Comparison of ENCODE assay signal across 1 cellular context in the genomic region with DNA sequence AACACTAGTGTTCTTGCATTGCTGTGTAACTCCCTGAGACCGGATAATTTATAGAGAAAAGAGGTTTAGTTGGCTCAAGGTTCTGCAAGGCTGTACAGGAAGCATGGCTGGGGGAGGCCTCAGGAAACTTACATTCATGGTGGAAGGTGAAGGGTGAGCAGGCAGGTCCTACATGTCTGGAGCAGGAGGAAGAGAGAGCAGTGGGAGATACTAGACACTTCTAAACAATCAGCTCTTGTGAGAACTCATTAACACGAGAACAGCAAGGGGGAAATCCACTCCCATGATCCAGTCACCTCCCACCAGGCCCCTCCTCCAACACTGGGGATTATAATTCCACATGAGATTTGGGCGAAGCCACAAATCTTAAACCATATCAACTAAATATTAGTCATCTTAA.
TF ChIP-seq lines count a peak whose summit lies in the region.

No MANE protein-coding gene starts in this region.

TF ChIP-seq in H1, 55 proteins besides CTCF, POLR2A, EP300 and RAD21:
- no peak for TF ChIP-seq RXRA (IDR thresholded peaks at IDR 0.05; ENCODE audit: insufficient read depth, low read depth, low read length)
- no peak for TF ChIP-seq YY1 (IDR thresholded peaks at IDR 0.05; ENCODE audit: low read depth, low read length)
- no peak for TF ChIP-seq KDM5A (IDR thresholded peaks at IDR 0.05; ENCODE audit: low read length)
- no peak for TF ChIP-seq HDAC6 (IDR thresholded peaks at IDR 0.05; ENCODE audit: low read depth, low read length)
